In genomic region chr9:33223696-33224095, GRCh38 we compare ENCODE assay signal across 14 cellular contexts. TPM values are rescaled to one million over a fixed set of nuclear protein-coding genes. Genes with fewer than 3 reads are reported as not detected.
A peak's percentile ranks its signal among the peaks of the same experiment; 100 is the strongest.
DNase-seq lines count a peak whose midpoint lies in the region; ATAC-seq and TF ChIP-seq lines count a peak whose summit lies in the region.
"Had no signal": no experiment of that assay in that cellular context is flagged by ENCODE, and none has a peak within 500 bp of the region (broad histone marks: within the 10 kb centered on the region; RNA-seq: fewer than 3 reads in every experiment).

No MANE protein-coding gene starts in this region.

- H3K4me3 ChIP-seq in A673 (ENCODE audit: low read depth, low read length, poor library complexity, severe bottlenecking) (no peak overlapping the region), PC-9 (no peak overlapping the region), fibroblast of mammary gland (ENCODE audit: control insufficient read depth, low read depth, low read length) (no peak overlapping the region)
- H3K4me3 ChIP-seq: esophagus muscularis mucosa had no signal

- H3K36me3 ChIP-seq in A673 (ENCODE audit: insufficient read depth, low read length, poor library complexity, severe bottlenecking) (no peaks in the 10 kb centered on the region), PC-9 (ENCODE audit: low read depth) (no peaks in the 10 kb centered on the region)
- H3K36me3 ChIP-seq: esophagus muscularis mucosa had no signal

- no peaks in the 10 kb centered on the region for H3K9me2 ChIP-seq in PC-9 (ENCODE audit: insufficient read depth)

- no peaks in the 10 kb centered on the region for H3K36me3 Mint-ChIP-seq in activated CD8-positive, alpha-beta T cell treated with anti-CD3 and anti-CD28 coated beads for 36 hours (ENCODE audit: low read depth)

- TF ChIP-seq CTCF in A673 (conservative IDR thresholded peaks at IDR 0.05; ENCODE audit: low read depth, low read length) (peak; percentile 40), GM12872 (IDR thresholded peaks at IDR 0.05; ENCODE audit: insufficient read depth, low read depth, low read length) (peak; percentile 66), PC-9 (conservative IDR thresholded peaks at IDR 0.05) (peak; percentile 50; the same call in 1 of the 2 replicates), fibroblast of mammary gland (conservative IDR thresholded peaks at IDR 0.05; ENCODE audit: control insufficient read depth, insufficient read depth, low read depth, low read length) (peak; percentile 15)
- no peak for TF ChIP-seq CTCF in activated CD8-positive, alpha-beta T cell treated with anti-CD3 and anti-CD28 coated beads for 36 hours (IDR thresholded peaks at IDR 0.05)

- H4K20me1 ChIP-seq in PC-9 (ENCODE audit: insufficient read depth) = no peaks in the 10 kb centered on the region

- intact Hi-C loops in A673 (cut with micrococcal nuclease; ENCODE audit: unreplicated experiment) = loop anchor here (5.0 to 10.0 kb wide), 2 partner anchors 56 to 639 kb away; partner anchors contain the start of gene B4GALT1
- intact Hi-C loops in PC-9 (cut with micrococcal nuclease; ENCODE audit: unreplicated experiment) = loop anchor here (2.0 to 10.0 kb wide), 2 partner anchors 63 to 219 kb away; partner anchors contain the start of gene APTX
- intact Hi-C loops in activated CD8-positive, alpha-beta T cell treated with anti-CD3 and anti-CD28 coated beads for 36 hours (cut with micrococcal nuclease) = no loop called here

- H3K27ac ChIP-seq in A673 (ENCODE audit: low read depth, low read length, poor library complexity, severe bottlenecking) (no peak overlapping the region), PC-9 (no peak overlapping the region)
- H3K27ac ChIP-seq: esophagus muscularis mucosa had no signal

- H3K4me1 ChIP-seq in A673 (ENCODE audit: insufficient read depth, low read length, poor library complexity, severe bottlenecking) (peaks cover 10% of the 10 kb centered on the region), PC-9 (replicated peaks; ENCODE audit: insufficient read depth) (peaks cover 9% of the 10 kb centered on the region)

- DNase-seq in A673 (ENCODE audit: low spot score) (no peak), PC-9 (no peak), fibroblast of mammary gland (ENCODE audit: low read depth) (peak; percentile 18), T-helper 9 cell (no peak), ecto neural progenitor cell (ENCODE audit: low spot score) (no peak)
- DNase-seq in activated CD8-positive, alpha-beta T cell treated with anti-CD3 and anti-CD28 coated beads for 36 hours = no peak
- no peak for DNase-seq in activated T-cell treated with anti-CD3 and anti-CD28 coated beads, Interleukin-2, amount 50 U/mL, for 1 hour
- DNase-seq: SHP77 treated with DMSO at 0.1 percent for 48 hours; stimulated activated CD8-positive, alpha-beta memory T cell treated with anti-CD3 and anti-CD28 coated beads, Interleukin-4, amount 100 ng/mL, for 48 hours had no signal

- H2AFZ ChIP-seq in PC-9 = no peak overlapping the region

- no peak overlapping the region for H3K4me3 Mint-ChIP-seq in activated CD8-positive, alpha-beta T cell treated with anti-CD3 and anti-CD28 coated beads for 36 hours
- H3K4me3 Mint-ChIP-seq: B cell had no signal

- POLR2A ChIA-PET in A673 (lab: Charles Lee; ENCODE audit: low non-redundant PET) (interaction anchor here (0.6 kb wide), 1 partner anchor 1438 kb away, joined by 3 read pairs; no protein-coding TSS in a partner anchor), PC-9 (lab: Charles Lee; ENCODE audit: unreplicated experiment) (interaction anchor here (0.6 kb wide), 1 partner anchor 58 kb away, joined by 3 read pairs; no protein-coding TSS in a partner anchor)
- POLR2A ChIA-PET in activated CD8-positive, alpha-beta T cell treated with anti-CD3 and anti-CD28 coated beads for 36 hours (lab: Charles Lee) = no interaction called here

- H3K9me3 ChIP-seq in A673 (ENCODE audit: low read depth, low read length, poor library complexity, severe bottlenecking) = no peaks in the 10 kb centered on the region
- H3K9me3 ChIP-seq in PC-9 (ENCODE audit: insufficient read depth, low read depth) = no peaks in the 10 kb centered on the region
- H3K9me3 ChIP-seq: esophagus muscularis mucosa had no signal

- H3K4me2 ChIP-seq in PC-9 = no peak overlapping the region

- no peaks in the 10 kb centered on the region for H3F3A ChIP-seq in PC-9 (ENCODE audit: insufficient read depth, low read depth)

- CTCF ChIA-PET in A673 (lab: Charles Lee) = interaction anchor here (0.8 kb wide), 1 partner anchor 21 kb away, joined by 3 read pairs; no protein-coding TSS in a partner anchor
- CTCF ChIA-PET in PC-9 (lab: Charles Lee) = no interaction called here
- CTCF ChIA-PET in activated CD8-positive, alpha-beta T cell treated with anti-CD3 and anti-CD28 coated beads for 36 hours (lab: Charles Lee) = interaction anchor here (1.4 kb wide), 1 partner anchor 64 kb away, joined by 3 read pairs; no protein-coding TSS in a partner anchor

- BruUV-seq in A673 (replicated peaks; lab: Mats Ljungman, UMichigan) = no TSS peak
- no TSS peak for BruUV-seq in PC-9 (replicated peaks; lab: Mats Ljungman, UMichigan)

- H3K27me3 Mint-ChIP-seq in activated CD8-positive, alpha-beta T cell treated with anti-CD3 and anti-CD28 coated beads for 36 hours = peaks cover 1% of the 10 kb centered on the region
- H3K27me3 Mint-ChIP-seq: B cell had no signal

- H3K27me3 ChIP-seq in A673 (replicated peaks; ENCODE audit: insufficient read depth, low read depth, low read length, poor library complexity) = no peaks in the 10 kb centered on the region
- H3K27me3 ChIP-seq in PC-9 (ENCODE audit: insufficient read depth, low read depth) = no peaks in the 10 kb centered on the region
- H3K27me3 ChIP-seq: esophagus muscularis mucosa had no signal

- no peaks in the 10 kb centered on the region for H3K9me3 Mint-ChIP-seq in activated CD8-positive, alpha-beta T cell treated with anti-CD3 and anti-CD28 coated beads for 36 hours

- no peak overlapping the region for H3K27ac Mint-ChIP-seq in activated CD8-positive, alpha-beta T cell treated with anti-CD3 and anti-CD28 coated beads for 36 hours
- H3K27ac Mint-ChIP-seq: B cell had no signal

- peaks cover 16% of the 10 kb centered on the region for H3K4me1 Mint-ChIP-seq in activated CD8-positive, alpha-beta T cell treated with anti-CD3 and anti-CD28 coated beads for 36 hours (ENCODE audit: low read depth)

- H3K79me2 ChIP-seq in PC-9 (ENCODE audit: low read depth) = no peaks in the 10 kb centered on the region

- no peak for ATAC-seq in activated CD8-positive, alpha-beta T cell treated with anti-CD3 and anti-CD28 coated beads for 36 hours

RNA-seq across cellular contexts. Expression of gene SPINK4, which starts 16.3 kb away (rescaled TPM):
- total RNA-seq in A673 (2021) (not detected in 2 replicates), PC-9 (2021) (not detected in 2 replicates)
- total RNA-seq in activated CD8-positive, alpha-beta T cell treated with anti-CD3 and anti-CD28 coated beads for 36 hours = not detected
- total RNA-seq: B cell, bronchial epithelial cell, esophagus muscularis mucosa, urinary bladder had no signal

RNA-seq across cellular contexts. Expression of gene BAG1, which starts 40.8 kb away (rescaled TPM):
- total RNA-seq in A673 (2021) (48.4 and 52.7 TPM in 2 replicates), PC-9 (2021) (21.9 and 35.5 TPM in 2 replicates)
- 10 to 100 TPM; 55.6 to 61.6 TPM for total RNA-seq in activated CD8-positive, alpha-beta T cell treated with anti-CD3 and anti-CD28 coated beads for 36 hours

RNA-seq across cellular contexts. Expression of gene CHMP5, which starts 41.2 kb away (rescaled TPM):
- total RNA-seq in A673 (2021) (74.4 and 74.6 TPM in 2 replicates), PC-9 (2021) (63.0 and 78.2 TPM in 2 replicates)
- 10 to 100 TPM; 64.6 to 74.2 TPM for total RNA-seq in activated CD8-positive, alpha-beta T cell treated with anti-CD3 and anti-CD28 coated beads for 36 hours

RNA-seq across cellular contexts. Expression of gene B4GALT1, which starts 56.6 kb away (rescaled TPM):
- total RNA-seq in A673 (2021) = 31.0 and 32.0 TPM in 2 replicates
- 75.6 and 87.2 TPM in 2 replicates for total RNA-seq in PC-9 (2021)
- total RNA-seq in activated CD8-positive, alpha-beta T cell treated with anti-CD3 and anti-CD28 coated beads for 36 hours = 10 to 100 TPM; 41.2 to 41.4 TPM
